Comparison of ENCODE assay signal across 13 cellular contexts in genomic region chr6:17472653-17473183, GRCh38.
DNase-seq lines count a peak whose midpoint lies in the region; ATAC-seq and TF ChIP-seq lines count a peak whose summit lies in the region.
"Had no signal": no experiment of that assay in that cellular context is flagged by ENCODE, and none has a peak within 500 bp of the region (broad histone marks: within the 10 kb centered on the region; RNA-seq: fewer than 3 reads in every experiment).

No MANE protein-coding gene starts in this region.

- no peak overlapping the region for H3K14ac ChIP-seq in neuronal stem cell (ENCODE audit: low read length)

- no peaks in the 10 kb centered on the region for H3K36me3 ChIP-seq in esophagus squamous epithelium
- H3K36me3 ChIP-seq in neuronal stem cell (replicated peaks in 1 of 2; ENCODE audit: control insufficient read depth in 2 of 2, insufficient read depth in 2 of 2, low read length in 2 of 2), result no peaks in the 10 kb centered on the region
- H3K36me3 ChIP-seq: upper lobe of left lung had no signal

- H3K27ac ChIP-seq in esophagus squamous epithelium, result peak overlapping the region in 3 of 4 donors; percentile 27 to 82 (median 74)
- peak overlapping the region; percentile 1 for H3K27ac ChIP-seq in neuronal stem cell (replicated peaks; ENCODE audit: low read length)

- no peak overlapping the region for H2BK120ac ChIP-seq in neuronal stem cell (ENCODE audit: low read depth, low read length)

- H3K9me3 ChIP-seq in esophagus squamous epithelium, result no peaks in the 10 kb centered on the region
- H3K9me3 ChIP-seq in neuronal stem cell (replicated peaks in 1 of 2; ENCODE audit: control insufficient read depth in 2 of 2, insufficient read depth in 1 of 2, low read depth in 1 of 2, low read length in 2 of 2), result no peaks in the 10 kb centered on the region
- H3K9me3 ChIP-seq: upper lobe of left lung had no signal

- no peak overlapping the region for H3K4me3 ChIP-seq in esophagus squamous epithelium
- no peak overlapping the region for H3K4me3 ChIP-seq in neuronal stem cell (ENCODE audit: low read length in 2 of 2)
- H3K4me3 ChIP-seq: upper lobe of left lung had no signal

- no peak overlapping the region for H3K9ac ChIP-seq in neuronal stem cell (ENCODE audit: low read depth, low read length, poor library complexity)

- H4K91ac ChIP-seq in neuronal stem cell (ENCODE audit: low read depth, low read length, poor library complexity), result no peak overlapping the region

- H3K79me1 ChIP-seq in neuronal stem cell (ENCODE audit: low read depth, low read length), result no peaks in the 10 kb centered on the region

- no peak for TF ChIP-seq POLR2A in esophagus squamous epithelium (IDR thresholded peaks at IDR 0.05)

- WGBS in esophagus squamous epithelium, 2 donors, result 73 to 80% methylated on average over 2 of the region's 2 CpGs
- no CpG with 5 or more reads among the region's 2 CpGs for WGBS in neuronal stem cell (ENCODE audit: extremely low coverage in 2 of 2, insufficient read length in 2 of 2, insufficient replicate concordance in 1 of 2), 2 donors

- no peak overlapping the region for H2BK12ac ChIP-seq in neuronal stem cell (ENCODE audit: low read length)

- H3K4ac ChIP-seq in neuronal stem cell (ENCODE audit: low read length), result no peak overlapping the region

- no peak overlapping the region for H2BK15ac ChIP-seq in neuronal stem cell (ENCODE audit: low read length)

- no peak overlapping the region for H3K4me2 ChIP-seq in neuronal stem cell (ENCODE audit: insufficient read depth, low read length, poor library complexity, severe bottlenecking)

- DNase-seq in COLO829 (ENCODE audit: low spot score), result peak; percentile 40
- DNase-seq in NCI-H526 treated with DMSO at 0.1 percent for 48 hours (lab: John Stamatoyannopoulos, UW), result peak; percentile 91
- DNase-seq in esophagus squamous epithelium (lab: John Stamatoyannopoulos, UW), result no peak
- no peak for DNase-seq in neuronal stem cell (ENCODE audit: low spot score)
- no peak for DNase-seq in T-helper 2 cell
- no peak for DNase-seq in cerebellar nuclear complex (lab: John Stamatoyannopoulos, UW)
- DNase-seq in activated CD4-positive, alpha-beta T cell treated with anti-CD3 and anti-CD28 coated beads, Interleukin-2, amount 50 U/mL, for 4 hours, result no peak
- DNase-seq: activated CD4-positive, alpha-beta memory T cell treated with anti-CD3 and anti-CD28 coated beads, Interleukin-2, amount 10 ng/mL, durations not matched to agents 7 days and 5 days; effector CD8-positive, alpha-beta T cell; NCI-H2227 treated with DMSO at 0.1 percent for 48 hours; upper lobe of left lung had no signal

- no peak overlapping the region for H2AFZ ChIP-seq in neuronal stem cell (ENCODE audit: low read length)

- H3K27me3 ChIP-seq in esophagus squamous epithelium, result no peaks in the 10 kb centered on the region
- no peaks in the 10 kb centered on the region for H3K27me3 ChIP-seq in neuronal stem cell (ENCODE audit: control insufficient read depth in 3 of 3, insufficient read depth in 3 of 3, low read depth in 1 of 3, low read length in 3 of 3)
- H3K27me3 ChIP-seq: upper lobe of left lung had no signal

- H3K4me1 ChIP-seq in esophagus squamous epithelium, result peaks cover 3 to 40% (median 7%) of the 10 kb centered on the region in 3 donors
- peaks cover 0 to 9% of the 10 kb centered on the region in 2 donors for H3K4me1 ChIP-seq in neuronal stem cell (ENCODE audit: control insufficient read depth in 2 of 2, insufficient read depth in 1 of 2, low read depth in 1 of 2, low read length in 2 of 2)

- no peak overlapping the region for H2BK5ac ChIP-seq in neuronal stem cell (ENCODE audit: low read length)

- TF ChIP-seq CTCF in esophagus squamous epithelium (IDR thresholded peaks at IDR 0.05), result no peak

- intact Hi-C loops in esophagus squamous epithelium (cut with DNase I), result no loop called here

- H2AK5ac ChIP-seq in neuronal stem cell (ENCODE audit: low read depth, low read length), result no peak overlapping the region

- H3K18ac ChIP-seq in neuronal stem cell (ENCODE audit: low read length), result no peak overlapping the region

- no peak overlapping the region for H4K8ac ChIP-seq in neuronal stem cell (ENCODE audit: low read depth, low read length)

- ATAC-seq in HG03095 (IDR thresholded peaks at IDR 0.05; ENCODE audit: unreplicated experiment), result no peak
- ATAC-seq: natural killer cell treated with Interleukin-12 subunit alpha and Interleukin-12 subunit beta and Interleukin-15 and Interleukin-18, amount 100 ng/mL, for 72 hours had no signal

- no peak overlapping the region for H3K23ac ChIP-seq in neuronal stem cell (ENCODE audit: low read depth, low read length, poor library complexity)

Comparison
In these comparisons a context has a peak if more than half of its experiments do, and no peak if none do; other contexts are left out.
1. DNase-seq: peak in COLO829 (single experiment) and NCI-H526 treated with DMSO at 0.1 percent for 48 hours (single experiment); none in esophagus squamous epithelium (single experiment), neuronal stem cell (single experiment), T-helper 2 cell (0 of 5), cerebellar nuclear complex (0 of 2) and activated CD4-positive, alpha-beta T cell treated with anti-CD3 and anti-CD28 coated beads, Interleukin-2, amount 50 U/mL, for 4 hours (0 of 2).